Comparison of ENCODE assay signal across 11 cellular contexts in genomic region chr1:86687595-86687994, GRCh38. TPM values are rescaled to one million over a fixed set of nuclear protein-coding genes. Genes with fewer than 3 reads are reported as not detected.
DNase-seq lines count a peak whose midpoint lies in the region; ATAC-seq, FAIRE-seq and TF ChIP-seq lines count a peak whose summit lies in the region.
"Had no signal": no experiment of that assay in that cellular context is flagged by ENCODE, and none has a peak within 500 bp of the region (broad histone marks: within the 10 kb centered on the region; RNA-seq: fewer than 3 reads in every experiment).

No MANE protein-coding gene starts in this region.

- no peaks in the 10 kb centered on the region for H3K36me3 ChIP-seq in small intestine (ENCODE audit: control insufficient read depth in 2 of 2, insufficient read depth in 2 of 2, low read length in 2 of 2)
- H3K36me3 ChIP-seq: ovary had no signal

- no peaks in the 10 kb centered on the region for H3K27me3 Mint-ChIP-seq in activated CD8-positive, alpha-beta memory T cell treated with anti-CD3 and anti-CD28 coated beads, Interleukin-2, amount 10 ng/mL, durations not matched to agents 7 days and 5 days

- no peak for TF ChIP-seq CTCF in epithelial cell of esophagus (IDR thresholded peaks at IDR 0.05; ENCODE audit: insufficient read depth, low read depth, low read length, missing control alignments)

- no peak overlapping the region for H3K27ac ChIP-seq in small intestine (ENCODE audit: low read depth in 1 of 2, low read length in 1 of 2)
- H3K27ac ChIP-seq: ovary had no signal

- H3K36me3 Mint-ChIP-seq in activated CD8-positive, alpha-beta memory T cell treated with anti-CD3 and anti-CD28 coated beads, Interleukin-2, amount 10 ng/mL, durations not matched to agents 7 days and 5 days: no peaks in the 10 kb centered on the region

- no peaks in the 10 kb centered on the region for H3K27me3 ChIP-seq in small intestine (ENCODE audit: control insufficient read depth in 2 of 2, insufficient read depth in 2 of 2, low read length in 2 of 2)
- H3K27me3 ChIP-seq: ovary had no signal

- no peaks in the 10 kb centered on the region for H3K9me3 ChIP-seq in small intestine (ENCODE audit: control insufficient read depth, low read depth)
- H3K9me3 ChIP-seq: ovary had no signal

- peak; percentile 57 for FAIRE-seq in small intestine (lab: Jason Lieb, UNC)

- H3K4me1 ChIP-seq in small intestine (ENCODE audit: control insufficient read depth in 2 of 2, insufficient read depth in 1 of 2, low read depth in 1 of 2, low read length in 1 of 2): no peaks in the 10 kb centered on the region

- ATAC-seq in HG02884 (IDR thresholded peaks at IDR 0.05; ENCODE audit: unreplicated experiment): no peak
- ATAC-seq in activated CD8-positive, alpha-beta memory T cell treated with anti-CD3 and anti-CD28 coated beads, Interleukin-2, amount 10 ng/mL, durations not matched to agents 7 days and 5 days: no peak

- no peaks in the 10 kb centered on the region for H3K4me1 Mint-ChIP-seq in activated CD8-positive, alpha-beta memory T cell treated with anti-CD3 and anti-CD28 coated beads, Interleukin-2, amount 10 ng/mL, durations not matched to agents 7 days and 5 days

- peak; percentile 5 for DNase-seq in SIG-M5 treated with dmso at 0.1 percent for 504 hours (lab: John Stamatoyannopoulos, UW; ENCODE audit: unreplicated experiment)
- no peak for DNase-seq in SIG-M5 (lab: John Stamatoyannopoulos, UW)
- DNase-seq in NCI-H460 (ENCODE audit: extremely low read depth, low read depth): peak; percentile 6
- DNase-seq in epithelial cell of esophagus (ENCODE audit: low read depth): peak; percentile 38
- DNase-seq in small intestine: peak; percentile 36
- no peak for DNase-seq in G401 (ENCODE audit: low spot score)
- no peak for DNase-seq in activated CD8-positive, alpha-beta memory T cell treated with anti-CD3 and anti-CD28 coated beads, Interleukin-2, amount 10 ng/mL, durations not matched to agents 7 days and 5 days
- DNase-seq: activated naive CD4-positive, alpha-beta T cell treated with anti-CD3 and anti-CD28 coated beads, Interleukin-2, amount 50 U/mL, for 16 hours; NCI-H1436; ovary had no signal

- no peak overlapping the region for H3K4me3 Mint-ChIP-seq in activated CD8-positive, alpha-beta memory T cell treated with anti-CD3 and anti-CD28 coated beads, Interleukin-2, amount 10 ng/mL, durations not matched to agents 7 days and 5 days

- in situ Hi-C loops in G401 (cut with HindIII; ENCODE audit: low sequenced_read_pairs): no loop called here

- 86 to 98% (median 97%) methylated on average over 1 of the region's 1 CpG for WGBS in small intestine, 3 donors

- no peak overlapping the region for H3K27ac Mint-ChIP-seq in activated CD8-positive, alpha-beta memory T cell treated with anti-CD3 and anti-CD28 coated beads, Interleukin-2, amount 10 ng/mL, durations not matched to agents 7 days and 5 days

- no peaks in the 10 kb centered on the region for H3K9me3 Mint-ChIP-seq in activated CD8-positive, alpha-beta memory T cell treated with anti-CD3 and anti-CD28 coated beads, Interleukin-2, amount 10 ng/mL, durations not matched to agents 7 days and 5 days (ENCODE audit: low read depth)

- H3K4me3 ChIP-seq in epithelial cell of esophagus (ENCODE audit: low read length) (no peak overlapping the region), small intestine (ENCODE audit: low read depth in 1 of 2, low read length in 2 of 2) (no peak overlapping the region)
- H3K4me3 ChIP-seq: ovary had no signal

- CTCF ChIA-PET in activated CD8-positive, alpha-beta memory T cell treated with anti-CD3 and anti-CD28 coated beads, Interleukin-2, amount 10 ng/mL, durations not matched to agents 7 days and 5 days (lab: Charles Lee): interaction anchor here (0.9 kb wide), 1 partner anchor 17 kb away, joined by 3 read pairs; the partner anchor contains the start of gene SH3GLB1

RNA-seq across cellular contexts. Expression of gene SH3GLB1, which starts 16.8 kb away (rescaled TPM):
- total RNA-seq in NCI-H460 (2014; rRNA removed; shearing (Covaris generic)): 22.1 and 25.0 TPM in 2 replicates
- 8.9 and 12.0 TPM in 2 replicates for polyA plus RNA-seq in NCI-H460 (2014; cell fraction: nucleus; rRNA removed)
- polyA plus RNA-seq in small intestine: 10 to 100 TPM; 39.4 to 52.1 (median 43.0) TPM
- total RNA-seq in G401 (2014; rRNA removed; shearing (Covaris generic)): 8.7 and 21.7 TPM in 2 replicates
- total RNA-seq in activated CD8-positive, alpha-beta memory T cell treated with anti-CD3 and anti-CD28 coated beads, Interleukin-2, amount 10 ng/mL, durations not matched to agents 7 days and 5 days: 10 to 100 TPM; 62.1 to 68.6 TPM

Comparison
In these comparisons a context has a peak if more than half of its experiments do, and no peak if none do; other contexts are left out.
1. DNase-seq: peak in SIG-M5 treated with dmso at 0.1 percent for 504 hours (single experiment), NCI-H460 (single experiment), epithelial cell of esophagus (single experiment) and small intestine (single experiment); none in SIG-M5 (single experiment), G401 (single experiment) and activated CD8-positive, alpha-beta memory T cell treated with anti-CD3 and anti-CD28 coated beads, Interleukin-2, amount 10 ng/mL, durations not matched to agents 7 days and 5 days (single experiment).